In genomic region chr20:38915355-38915754, GRCh38 we compare ENCODE assay signal across 1 cellular context.
A peak's percentile ranks its signal among the peaks of the same experiment; 100 is the strongest.
TF ChIP-seq lines count a peak whose summit lies in the region.

No MANE protein-coding gene starts in this region.

TF ChIP-seq in HepG2, 621 proteins besides CTCF, POLR2A, EP300 and RAD21 (continues in another document):
- TF ChIP-seq KMT2B (CRISPR knock-in tag; IDR thresholded peaks at IDR 0.05) (no peak), TRIM22 (IDR thresholded peaks at IDR 0.05) (no peak), ZSCAN9 (CRISPR knock-in tag; IDR thresholded peaks at IDR 0.05; ENCODE audit: borderline replicate concordance) (no peak), TEAD2 (CRISPR knock-in tag; IDR thresholded peaks at IDR 0.05) (no peak), ZNF770 (CRISPR knock-in tag; IDR thresholded peaks at IDR 0.05) (peak; percentile 76), HDAC2 (CRISPR knock-in tag; IDR thresholded peaks at IDR 0.05) (0 out of 2 replicates have a peak, but pooled peaks have one; percentile 13), ZMYM3 (CRISPR knock-in tag; IDR thresholded peaks at IDR 0.05) (peak; percentile 73), ZGPAT (CRISPR knock-in tag; IDR thresholded peaks at IDR 0.05) (0 out of 2 replicates have a peak, but pooled peaks have one; percentile 34), ZNF280D (CRISPR knock-in tag; IDR thresholded peaks at IDR 0.05) (no peak), ZNF121 (CRISPR knock-in tag; IDR thresholded peaks at IDR 0.05) (peak; percentile 95), ZNF292 (CRISPR knock-in tag; IDR thresholded peaks at IDR 0.05; ENCODE audit: borderline replicate concordance, low read depth) (0 out of 2 replicates have a peak, but pooled peaks have one; percentile 25), HDAC1 (CRISPR knock-in tag; IDR thresholded peaks at IDR 0.05) (no peak), CSRNP1 (CRISPR knock-in tag; IDR thresholded peaks at IDR 0.05) (no peak), ZNF773 (CRISPR knock-in tag; IDR thresholded peaks at IDR 0.05; ENCODE audit: borderline replicate concordance) (no peak), HOXA3 (CRISPR knock-in tag; IDR thresholded peaks at IDR 0.05) (peak; percentile 31; the same call in 1 of the 2 replicates), CENPBD1 (CRISPR knock-in tag; IDR thresholded peaks at IDR 0.05; ENCODE audit: borderline replicate concordance, low read depth) (no peak), ZNF607 (CRISPR knock-in tag; IDR thresholded peaks at IDR 0.05; ENCODE audit: borderline replicate concordance) (no peak), HNRNPLL (IDR thresholded peaks at IDR 0.05; ENCODE audit: low read depth, low read length, poor library complexity, severe bottlenecking) (no peak), TCF7 (IDR thresholded peaks at IDR 0.05; ENCODE audit: low read depth) (no peak), CHCHD3 (CRISPR knock-in tag; IDR thresholded peaks at IDR 0.05) (no peak), PHF21A (CRISPR knock-in tag; IDR thresholded peaks at IDR 0.05) (no peak), REXO4 (CRISPR knock-in tag; IDR thresholded peaks at IDR 0.05; ENCODE audit: borderline replicate concordance) (no peak), TAF15 (IDR thresholded peaks at IDR 0.05; ENCODE audit: low read depth, low read length, poor library complexity, severe bottlenecking) (no peak), PBX2 (CRISPR knock-in tag; IDR thresholded peaks at IDR 0.05) (no peak), CEBPG (CRISPR knock-in tag; IDR thresholded peaks at IDR 0.05) (peak; percentile 83), ZBTB4 (CRISPR knock-in tag; IDR thresholded peaks at IDR 0.05; ENCODE audit: borderline replicate concordance) (no peak), IKZF1 (IDR thresholded peaks at IDR 0.05) (no peak), KDM2A (CRISPR knock-in tag; IDR thresholded peaks at IDR 0.05; ENCODE audit: borderline replicate concordance, low read depth) (no peak), ZNF136 (CRISPR knock-in tag; IDR thresholded peaks at IDR 0.05; ENCODE audit: low read depth) (no peak), ZFP91 (CRISPR knock-in tag; IDR thresholded peaks at IDR 0.05; ENCODE audit: borderline replicate concordance) (no peak), SETDB1 (CRISPR knock-in tag; IDR thresholded peaks at IDR 0.05; ENCODE audit: borderline replicate concordance) (no peak), ZNF7 (CRISPR knock-in tag; IDR thresholded peaks at IDR 0.05) (0 out of 2 replicates have a peak, but pooled peaks have one; percentile 11), CEBPB (IDR thresholded peaks at IDR 0.05; ENCODE audit: borderline replicate concordance, low read depth, low read length) (peak; percentile 41; the same call in 1 of the 2 replicates), HNF4A (CRISPR knock-in tag; IDR thresholded peaks at IDR 0.05) (peak; percentile 31; the same call in 1 of the 2 replicates), HCFC1 (IDR thresholded peaks at IDR 0.05; ENCODE audit: low read depth, low read length) (no peak), SSRP1 (CRISPR knock-in tag; IDR thresholded peaks at IDR 0.05) (no peak), MTA3 (CRISPR knock-in tag; IDR thresholded peaks at IDR 0.05) (no peak), KDM4B (CRISPR knock-in tag; IDR thresholded peaks at IDR 0.05) (no peak), KAT2B (IDR thresholded peaks at IDR 0.05; ENCODE audit: borderline replicate concordance, low read depth, low read length) (no peak), ARNT (IDR thresholded peaks at IDR 0.05) (no peak), ZNF143 (CRISPR knock-in tag; IDR thresholded peaks at IDR 0.05) (no peak), ZNF549 (CRISPR knock-in tag; IDR thresholded peaks at IDR 0.05) (no peak), ZNF282 (IDR thresholded peaks at IDR 0.05; ENCODE audit: partially characterized antibody) (no peak), SRY (CRISPR knock-in tag; IDR thresholded peaks at IDR 0.05) (no peak), GABPA (IDR thresholded peaks at IDR 0.05; ENCODE audit: low read depth, low read length) (no peak), GABPA (CRISPR knock-in tag; IDR thresholded peaks at IDR 0.05; ENCODE audit: low read depth) (no peak), MAF1 (CRISPR knock-in tag; IDR thresholded peaks at IDR 0.05; ENCODE audit: borderline replicate concordance) (no peak), NR3C1 (CRISPR knock-in tag; IDR thresholded peaks at IDR 0.05) (no peak), ZSCAN21 (CRISPR knock-in tag; IDR thresholded peaks at IDR 0.05; ENCODE audit: borderline replicate concordance) (no peak), TEF (CRISPR knock-in tag; IDR thresholded peaks at IDR 0.05) (no peak), SNAI1 (CRISPR knock-in tag; IDR thresholded peaks at IDR 0.05; ENCODE audit: borderline replicate concordance) (no peak), THAP7 (CRISPR knock-in tag; IDR thresholded peaks at IDR 0.05) (no peak)
